ENCODE assay signal across 16 cellular contexts in genomic region chr2:101265893-101266499, GRCh38. TPM values are rescaled to one million over a fixed set of nuclear protein-coding genes. Genes with fewer than 3 reads are reported as not detected.
DNase-seq lines count a peak whose midpoint lies in the region; ATAC-seq and TF ChIP-seq lines count a peak whose summit lies in the region.
"Had no signal": no experiment of that assay in that cellular context is flagged by ENCODE, and none has a peak within 500 bp of the region (broad histone marks: within the 10 kb centered on the region; RNA-seq: fewer than 3 reads in every experiment).

No MANE protein-coding gene starts in this region.

- TF ChIP-seq POLR2A in sigmoid colon (IDR thresholded peaks at IDR 0.05) = no peak

- H3K27me3 ChIP-seq in smooth muscle cell (ENCODE audit: low read depth) = no peaks in the 10 kb centered on the region
- H3K27me3 ChIP-seq in sigmoid colon = no peaks in the 10 kb centered on the region
- H3K27me3 ChIP-seq: testis had no signal

- H3K9me3 ChIP-seq in smooth muscle cell (replicated peaks; ENCODE audit: low read depth) = no peaks in the 10 kb centered on the region
- H3K9me3 ChIP-seq in sigmoid colon = no peaks in the 10 kb centered on the region
- H3K9me3 ChIP-seq: prostate gland, testis had no signal

- 71% methylated on average over 11 of the region's 11 CpGs for WGBS in smooth muscle cell (ENCODE audit: low lambda C conversion rate)
- WGBS in sigmoid colon, 2 donors = 32 to 73% methylated on average over 11 of the region's 11 CpGs

- H3K4me3 Mint-ChIP-seq in activated T-helper 17 cell treated with anti-CD3 and anti-CD28 coated beads, Interleukin-2, amount 50 U/mL, for 72 hours = no peak overlapping the region
- H3K4me3 Mint-ChIP-seq: activated naive CD8-positive, alpha-beta T cell treated with anti-CD3 and anti-CD28 coated beads, Interleukin-2, amount 10 ng/mL, durations not matched to agents 7 days and 5 days; dendritic cell treated with granulocyte-macrophage colony-stimulating factor and Interleukin-4, amounts not matched to agents 40 ng/mL and 50 ng/mL, for 4 days; T-helper 2 cell treated with Interferon-gamma antibody and Interleukin-4, amounts not matched to agents 5 μg/mL and 100 μg/mL, for 36 hours had no signal

- no peaks in the 10 kb centered on the region for H3K9me3 Mint-ChIP-seq in activated T-helper 17 cell treated with anti-CD3 and anti-CD28 coated beads, Interleukin-2, amount 50 U/mL, for 72 hours
- H3K9me3 Mint-ChIP-seq: activated naive CD8-positive, alpha-beta T cell treated with anti-CD3 and anti-CD28 coated beads, Interleukin-2, amount 10 ng/mL, durations not matched to agents 7 days and 5 days; dendritic cell treated with granulocyte-macrophage colony-stimulating factor and Interleukin-4, amounts not matched to agents 40 ng/mL and 50 ng/mL, for 4 days; T-helper 2 cell treated with Interferon-gamma antibody and Interleukin-4, amounts not matched to agents 5 μg/mL and 100 μg/mL, for 36 hours had no signal

- H2AFZ ChIP-seq in smooth muscle cell (ENCODE audit: low read depth) = no peak overlapping the region

- peaks cover 21% of the 10 kb centered on the region for H4K20me1 ChIP-seq in smooth muscle cell (ENCODE audit: low read depth)

- ATAC-seq in activated T-helper 17 cell treated with anti-CD3 and anti-CD28 coated beads, Interleukin-2, amount 50 U/mL, for 72 hours (replicated peaks) = no peak
- ATAC-seq in HG02642 (IDR thresholded peaks at IDR 0.05; ENCODE audit: poor library complexity, unreplicated experiment) = no peak

- intact Hi-C loops in sigmoid colon (cut with DNase I) = no loop called here

- peak; percentile 21 for DNase-seq in DMS53 (lab: John Stamatoyannopoulos, UW)
- DNase-seq in DMS53 treated with DMSO at 0.1 percent for 48 hours (lab: John Stamatoyannopoulos, UW; ENCODE audit: unreplicated experiment) = no peak
- DNase-seq in iPS-NIHi7 (ENCODE audit: extremely low spot score) = peak; percentile 42
- no peak for DNase-seq in smooth muscle cell (lab: John Stamatoyannopoulos, UW; ENCODE audit: unreplicated experiment)
- no peak for DNase-seq in NCI-H1436 (lab: John Stamatoyannopoulos, UW)
- DNase-seq in sigmoid colon = no peak
- DNase-seq: activated CD4-positive, alpha-beta T cell treated with anti-CD3 and anti-CD28 coated beads, Interleukin-2, amount 50 U/mL, for 4 hours; activated naive CD8-positive, alpha-beta T cell treated with anti-CD3 and anti-CD28 coated beads, Interleukin-2, amount 10 ng/mL, durations not matched to agents 7 days and 5 days; DMS153; NCI-H2227 treated with DMSO at 0.1 percent for 48 hours; testis had no signal

- H3K4me1 ChIP-seq in smooth muscle cell (ENCODE audit: low read depth) (no peaks in the 10 kb centered on the region), sigmoid colon (no peaks in the 10 kb centered on the region)
- H3K4me1 ChIP-seq: prostate gland, testis had no signal

- no peak overlapping the region for H3K4me3 ChIP-seq in smooth muscle cell
- H3K4me3 ChIP-seq in sigmoid colon = no peak overlapping the region
- H3K4me3 ChIP-seq: prostate gland, testis had no signal

- no peaks in the 10 kb centered on the region for H3K27me3 Mint-ChIP-seq in activated T-helper 17 cell treated with anti-CD3 and anti-CD28 coated beads, Interleukin-2, amount 50 U/mL, for 72 hours
- H3K27me3 Mint-ChIP-seq: activated naive CD8-positive, alpha-beta T cell treated with anti-CD3 and anti-CD28 coated beads, Interleukin-2, amount 10 ng/mL, durations not matched to agents 7 days and 5 days; dendritic cell treated with granulocyte-macrophage colony-stimulating factor and Interleukin-4, amounts not matched to agents 40 ng/mL and 50 ng/mL, for 4 days had no signal

- TF ChIP-seq CTCF in smooth muscle cell (IDR thresholded peaks at IDR 0.05; ENCODE audit: borderline replicate concordance, insufficient read depth, poor library complexity, severe bottlenecking) = no peak
- no peak for TF ChIP-seq CTCF in sigmoid colon (IDR thresholded peaks at IDR 0.05)

- H3K79me2 ChIP-seq in smooth muscle cell (ENCODE audit: low read depth) = no peaks in the 10 kb centered on the region

- peaks cover 43% of the 10 kb centered on the region for H3K36me3 ChIP-seq in smooth muscle cell (ENCODE audit: low read depth)
- H3K36me3 ChIP-seq in sigmoid colon = peaks cover 0 to 96% (median 47%) of the 10 kb centered on the region in 4 donors

- H3K9ac ChIP-seq in smooth muscle cell (ENCODE audit: low read depth) = no peak overlapping the region

- H3K27ac ChIP-seq in smooth muscle cell (ENCODE audit: low read depth) = peak overlapping the region; percentile 61
- H3K27ac ChIP-seq in sigmoid colon = no peak overlapping the region
- H3K27ac ChIP-seq: prostate gland, testis had no signal

- peaks cover 98% of the 10 kb centered on the region for H3K36me3 Mint-ChIP-seq in activated T-helper 17 cell treated with anti-CD3 and anti-CD28 coated beads, Interleukin-2, amount 50 U/mL, for 72 hours (ENCODE audit: low read depth)

- peaks cover 26% of the 10 kb centered on the region for H3F3A ChIP-seq in smooth muscle cell (ENCODE audit: low read depth)

- H3K4me1 Mint-ChIP-seq in activated T-helper 17 cell treated with anti-CD3 and anti-CD28 coated beads, Interleukin-2, amount 50 U/mL, for 72 hours = peaks cover 28% of the 10 kb centered on the region

- TF ChIP-seq EP300 in sigmoid colon (IDR thresholded peaks at IDR 0.05) = no peak

- H3K4me2 ChIP-seq in smooth muscle cell = no peak overlapping the region

- peak overlapping the region; percentile 81 for H3K27ac Mint-ChIP-seq in activated T-helper 17 cell treated with anti-CD3 and anti-CD28 coated beads, Interleukin-2, amount 50 U/mL, for 72 hours
- H3K27ac Mint-ChIP-seq: dendritic cell treated with granulocyte-macrophage colony-stimulating factor and Interleukin-4, amounts not matched to agents 40 ng/mL and 50 ng/mL, for 4 days had no signal

RNA-seq across cellular contexts. Expression of gene CNOT11, which starts 13.3 kb away (rescaled TPM):
- total RNA-seq in activated T-helper 17 cell treated with anti-CD3 and anti-CD28 coated beads, Interleukin-2, amount 50 U/mL, for 72 hours = 10 to 100 TPM; 38.5 to 56.1 TPM
- total RNA-seq in smooth muscle cell (53.8 and 65.2 TPM in 2 replicates), sigmoid colon (10 to 100 TPM; 21.4 to 27.4 (median 22.1) TPM)
- polyA plus RNA-seq in smooth muscle cell (50.0 and 54.6 TPM in 2 replicates), sigmoid colon (10 to 100 TPM; 22.8 to 33.7 (median 27.5) TPM)

RNA-seq across cellular contexts. Expression of gene RNF149, which starts 42.5 kb away (rescaled TPM):
- total RNA-seq in activated T-helper 17 cell treated with anti-CD3 and anti-CD28 coated beads, Interleukin-2, amount 50 U/mL, for 72 hours = 100 to 1,000 TPM in 1 of 2 donors, 10 to 100 TPM in 1; 83.5 to 108 TPM
- 58.3 and 59.2 TPM in 2 replicates for total RNA-seq in smooth muscle cell
- polyA plus RNA-seq in smooth muscle cell = 42.6 and 63.3 TPM in 2 replicates
- 10 to 100 TPM; 40.0 to 65.4 (median 56.5) TPM for total RNA-seq in sigmoid colon
- 10 to 100 TPM; 11.4 to 29.5 (median 20.8) TPM for polyA plus RNA-seq in sigmoid colon

Comparison
In these comparisons a context has a peak if more than half of its experiments do, and no peak if none do; other contexts are left out.
1. DNase-seq: peak in DMS53 (single experiment) and iPS-NIHi7 (single experiment); none in DMS53 treated with DMSO at 0.1 percent for 48 hours (single experiment), smooth muscle cell (single experiment), NCI-H1436 (single experiment) and sigmoid colon (single experiment).